Comparison of ENCODE assay signal across 38 cellular contexts in the genomic region with DNA sequence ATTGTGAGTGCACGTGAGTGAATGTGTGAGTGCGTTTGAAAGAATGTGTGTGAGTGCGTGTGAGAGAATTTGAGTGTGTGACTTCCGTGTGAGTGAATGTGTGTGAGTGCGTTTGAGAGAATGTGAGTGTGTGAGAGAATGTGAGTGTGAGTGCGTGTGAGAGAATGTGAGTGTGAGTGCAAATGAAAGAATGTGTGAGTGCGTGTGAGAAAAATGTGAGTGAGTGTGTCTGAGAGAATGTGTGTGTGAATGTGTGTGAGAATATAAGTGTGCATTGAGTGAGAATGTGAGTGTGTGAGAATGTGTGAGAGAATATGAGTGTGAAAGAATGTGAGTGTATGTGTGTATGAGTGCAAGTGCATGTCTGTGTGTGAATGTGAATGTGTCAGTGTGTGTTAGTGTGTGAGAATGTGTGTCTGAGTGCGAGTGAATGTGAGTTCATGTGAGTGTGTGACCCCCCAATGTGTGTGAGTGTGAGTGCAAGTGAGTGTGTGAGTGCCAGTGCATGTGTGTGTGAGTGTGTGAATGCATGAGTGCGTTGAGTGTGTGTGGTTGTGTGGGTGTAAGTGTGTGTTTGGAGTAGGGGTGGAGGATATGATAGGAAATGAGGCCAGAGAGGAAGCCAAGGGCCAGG. TPM values are rescaled to one million over a fixed set of nuclear protein-coding genes. Genes with fewer than 3 reads are reported as not detected.
"Had no signal": no experiment of that assay in that cellular context is flagged by ENCODE, and none has a peak within 500 bp of the region (broad histone marks: within the 10 kb centered on the region; RNA-seq: fewer than 3 reads in every experiment).

No MANE protein-coding gene starts in this region.

- H3K27ac Mint-ChIP-seq: activated CD8-positive, alpha-beta T cell treated with anti-CD3 and anti-CD28 coated beads for 36 hours; activated naive CD4-positive, alpha-beta T cell treated with anti-CD3 and anti-CD28 coated beads, Interleukin-2, amount 50 U/mL, for 24 hours; activated naive CD8-positive, alpha-beta T cell treated with anti-CD3 and anti-CD28 coated beads for 36 hours; activated naive CD8-positive, alpha-beta T cell treated with anti-CD3 and anti-CD28 coated beads, Interleukin-2, amount 50 U/mL, for 24 hours; activated T-helper 17 cell treated with anti-CD3 and anti-CD28 coated beads, Interleukin-2, amount 50 U/mL, for 72 hours; brain had no signal

- H3K4me3 ChIP-seq: adrenal gland, breast epithelium, cardiac muscle cell, colonic mucosa, esophagus squamous epithelium, gastroesophageal sphincter, heart right ventricle had no signal

- H3K4me1 ChIP-seq: adrenal gland, breast epithelium, colonic mucosa, esophagus squamous epithelium, gastroesophageal sphincter, heart right ventricle had no signal

- H3K9me3 ChIP-seq: adrenal gland, breast epithelium, colonic mucosa, esophagus squamous epithelium, gastroesophageal sphincter, heart right ventricle had no signal

- ATAC-seq: activated CD8-positive, alpha-beta T cell treated with anti-CD3 and anti-CD28 coated beads for 36 hours; activated naive CD8-positive, alpha-beta T cell treated with anti-CD3 and anti-CD28 coated beads, Interleukin-2, amount 50 U/mL, for 24 hours; activated T-cell treated with anti-CD3 and anti-CD28 coated beads, Interleukin-2, amount 50 U/mL, for 4 hours; activated T-helper 17 cell treated with anti-CD3 and anti-CD28 coated beads, Interleukin-2, amount 50 U/mL, for 72 hours; gastroesophageal sphincter had no signal

- H3K9me3 Mint-ChIP-seq: activated CD8-positive, alpha-beta T cell treated with anti-CD3 and anti-CD28 coated beads for 36 hours; activated naive CD4-positive, alpha-beta T cell treated with anti-CD3 and anti-CD28 coated beads, Interleukin-2, amount 50 U/mL, for 24 hours; activated naive CD8-positive, alpha-beta T cell treated with anti-CD3 and anti-CD28 coated beads for 36 hours; activated naive CD8-positive, alpha-beta T cell treated with anti-CD3 and anti-CD28 coated beads, Interleukin-2, amount 50 U/mL, for 24 hours; activated T-cell treated with anti-CD3 and anti-CD28 coated beads, Interleukin-2, amount 50 U/mL, for 4 hours; activated T-helper 17 cell treated with anti-CD3 and anti-CD28 coated beads, Interleukin-2, amount 50 U/mL, for 72 hours had no signal

- H3K27me3 Mint-ChIP-seq: activated naive CD4-positive, alpha-beta T cell treated with anti-CD3 and anti-CD28 coated beads, Interleukin-2, amount 50 U/mL, for 24 hours; brain had no signal

- FAIRE-seq: endometrium, endothelial cell of umbilical vein had no signal

- H3K36me3 ChIP-seq: adrenal gland, breast epithelium, cardiac muscle cell, colonic mucosa, esophagus squamous epithelium, gastroesophageal sphincter, heart right ventricle had no signal

- DNase-seq: activated CD4-positive, alpha-beta T cell treated with anti-CD3 and anti-CD28 coated beads for 1 hour; activated CD4-positive, alpha-beta T cell treated with anti-CD3 and anti-CD28 coated beads for 48 hours; activated CD4-positive, alpha-beta T cell treated with anti-CD3 and anti-CD28 coated beads, Interleukin-2, amount 50 U/mL, for 1 hour; activated CD4-positive, alpha-beta T cell treated with anti-CD3 and anti-CD28 coated beads, Interleukin-2, amount 50 U/mL, for 48 hours; activated CD8-positive, alpha-beta memory T cell treated with anti-CD3 and anti-CD28 coated beads for 24 hours; activated CD8-positive, alpha-beta T cell treated with anti-CD3 and anti-CD28 coated beads for 36 hours; activated effector memory CD4-positive, alpha-beta T cell treated with Interleukin-2 at 50 U/mL for 16 hours; activated gamma-delta T cell treated with Interleukin-2 at 50 U/mL for 16 hours; activated naive CD4-positive, alpha-beta T cell treated with Interleukin-2 at 50 U/mL for 16 hours; activated naive CD8-positive, alpha-beta T cell treated with anti-CD3 and anti-CD28 coated beads for 36 hours; activated naive CD8-positive, alpha-beta T cell treated with anti-CD3 and anti-CD28 coated beads, Interleukin-2, amount 50 U/mL, for 24 hours; activated T-cell treated with anti-CD3 and anti-CD28 coated beads, Interleukin-2, amount 50 U/mL, for 4 hours; adrenal gland; amygdala; aorta; central memory CD4-positive, alpha-beta T cell; cerebellar nuclear complex; colonic mucosa; effector CD8-positive, alpha-beta T cell; esophagus squamous epithelium; foreskin melanocyte; heart right ventricle; T-helper 2 cell had no signal

- H3K27ac ChIP-seq: adrenal gland, breast epithelium, cardiac muscle cell, colonic mucosa, epithelial cell of prostate, esophagus squamous epithelium, gastroesophageal sphincter, heart right ventricle had no signal

- H3K4me1 Mint-ChIP-seq: activated naive CD4-positive, alpha-beta T cell treated with anti-CD3 and anti-CD28 coated beads, Interleukin-2, amount 50 U/mL, for 24 hours; activated naive CD8-positive, alpha-beta T cell treated with anti-CD3 and anti-CD28 coated beads for 36 hours; activated naive CD8-positive, alpha-beta T cell treated with anti-CD3 and anti-CD28 coated beads, Interleukin-2, amount 50 U/mL, for 24 hours; activated T-helper 17 cell treated with anti-CD3 and anti-CD28 coated beads, Interleukin-2, amount 50 U/mL, for 72 hours; brain had no signal

- H3K4me3 Mint-ChIP-seq: activated CD8-positive, alpha-beta T cell treated with anti-CD3 and anti-CD28 coated beads for 36 hours; activated naive CD4-positive, alpha-beta T cell treated with anti-CD3 and anti-CD28 coated beads, Interleukin-2, amount 50 U/mL, for 24 hours; activated naive CD8-positive, alpha-beta T cell treated with anti-CD3 and anti-CD28 coated beads for 36 hours; activated naive CD8-positive, alpha-beta T cell treated with anti-CD3 and anti-CD28 coated beads, Interleukin-2, amount 50 U/mL, for 24 hours; activated T-cell treated with anti-CD3 and anti-CD28 coated beads, Interleukin-2, amount 50 U/mL, for 4 hours; activated T-helper 17 cell treated with anti-CD3 and anti-CD28 coated beads, Interleukin-2, amount 50 U/mL, for 72 hours; brain had no signal

- H3K36me3 Mint-ChIP-seq: activated naive CD4-positive, alpha-beta T cell treated with anti-CD3 and anti-CD28 coated beads, Interleukin-2, amount 50 U/mL, for 24 hours; activated naive CD8-positive, alpha-beta T cell treated with anti-CD3 and anti-CD28 coated beads for 36 hours; brain had no signal

- H3K27me3 ChIP-seq: colonic mucosa had no signal

RNA-seq across cellular contexts. Expression of a gene that starts 37.9 kb away (rescaled TPM):
- total RNA-seq: activated CD8-positive, alpha-beta T cell treated with anti-CD3 and anti-CD28 coated beads for 36 hours; activated naive CD8-positive, alpha-beta T cell treated with anti-CD3 and anti-CD28 coated beads for 36 hours; activated T-helper 17 cell treated with anti-CD3 and anti-CD28 coated beads, Interleukin-2, amount 50 U/mL, for 72 hours; breast epithelium; dermis microvascular lymphatic vessel endothelial cell; endothelial cell of umbilical vein; fibroblast of lung; fibroblast of villous mesenchyme; gastroesophageal sphincter; glomerular endothelial cell; T-helper 1 cell treated with Interleukin-12 subunit alpha and Interleukin-12 subunit beta and Interleukin-4 antibody, amounts not matched to agents 30 ng/mL and 1 ng/mL, for 36 hours had no signal
- polyA plus RNA-seq: endothelial cell of umbilical vein, esophagus, fibroblast of lung had no signal
